In the genomic region with DNA sequence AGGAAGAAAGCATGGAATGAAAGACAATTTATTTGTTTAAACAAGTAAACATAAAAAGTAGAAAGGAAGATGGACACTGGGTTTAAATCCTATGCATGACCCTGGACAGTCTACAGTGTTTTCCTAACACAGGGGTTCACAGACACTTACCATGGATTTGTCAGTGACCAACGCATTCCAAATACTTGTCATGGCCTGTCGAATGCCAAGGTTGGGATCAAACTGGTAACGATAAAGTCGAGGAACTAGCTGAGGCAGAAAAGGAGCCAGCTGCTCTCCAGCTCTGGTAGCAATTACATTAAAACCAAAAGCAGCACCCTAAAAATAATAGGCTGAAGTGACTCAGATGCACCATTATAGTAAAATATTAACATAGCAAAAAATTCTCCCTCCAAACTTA, we compare ENCODE assay signal across 1 cellular context.
TF ChIP-seq lines count a peak whose summit lies in the region.

No MANE protein-coding gene starts in this region.

TF ChIP-seq in GM23338, 12 proteins besides CTCF, POLR2A, EP300 and RAD21:
- peak; percentile 12 for TF ChIP-seq EZH2phosphoT487 (IDR thresholded peaks at IDR 0.05; ENCODE audit: unreplicated experiment)
- TF ChIP-seq ZNF331 (CRISPR knock-in tag; IDR thresholded peaks at IDR 0.05; ENCODE audit: low read depth), result no peak
